In the genomic region with DNA sequence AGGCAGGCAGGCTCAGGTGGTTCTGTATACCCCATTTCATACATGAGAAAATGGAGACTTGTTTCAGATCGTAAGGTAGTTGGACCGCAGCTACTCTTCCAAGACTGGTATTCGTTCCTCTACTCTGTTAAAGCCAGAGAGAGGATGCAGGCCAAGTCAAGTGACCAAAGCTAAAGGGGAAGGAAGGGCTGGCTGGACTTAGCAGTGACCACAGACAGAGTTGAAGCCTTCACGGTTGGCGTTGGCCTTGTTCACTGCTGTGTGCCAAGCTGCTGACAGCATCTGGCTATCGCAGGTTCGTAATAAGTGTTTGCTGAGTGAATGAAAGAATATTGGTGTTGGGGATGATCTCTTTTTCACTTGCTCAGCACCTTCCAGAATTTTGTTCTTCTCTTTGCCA, we compare ENCODE assay signal across 13 cellular contexts.
DNase-seq lines count a peak whose midpoint lies in the region; ATAC-seq, FAIRE-seq and TF ChIP-seq lines count a peak whose summit lies in the region.
"Had no signal": no experiment of that assay in that cellular context is flagged by ENCODE, and none has a peak within 500 bp of the region (broad histone marks: within the 10 kb centered on the region; RNA-seq: fewer than 3 reads in every experiment).

No MANE protein-coding gene starts in this region.

- peak; percentile 56 to 68 for DNase-seq in AML-193 (lab: John Stamatoyannopoulos, UW)
- no peak for DNase-seq in GM12892 (ENCODE audit: insufficient read length)
- no peak for DNase-seq in effector memory CD8-positive, alpha-beta T cell
- DNase-seq in neural crest cell (ENCODE audit: low read depth, low spot score): no peak
- no peak for DNase-seq in HEK293T (ENCODE audit: extremely low spot score)
- no peak for DNase-seq in esophagus squamous epithelium (lab: John Stamatoyannopoulos, UW)
- DNase-seq in chondrocyte (ENCODE audit: low spot score): no peak
- DNase-seq: activated CD4-positive, alpha-beta T cell treated with anti-CD3 and anti-CD28 coated beads, Interleukin-2, amount 50 U/mL, for 1 hour; effector CD8-positive, alpha-beta T cell; glutamatergic neuron; NCI-H1694 treated with DMSO at 0.1 percent for 48 hours had no signal

- H3K4me3 Mint-ChIP-seq in effector memory CD8-positive, alpha-beta T cell: peak overlapping the region in 1 of 2 donors; percentile 12
- H3K4me3 Mint-ChIP-seq in neural crest cell (no peak overlapping the region), chondrocyte (ENCODE audit: unreplicated experiment) (no peak overlapping the region)

- peaks cover 60 to 77% of the 10 kb centered on the region in 2 donors for H3K4me1 Mint-ChIP-seq in effector memory CD8-positive, alpha-beta T cell (ENCODE audit: low read depth in 2 of 2)
- H3K4me1 Mint-ChIP-seq in neural crest cell: peaks cover 37% of the 10 kb centered on the region
- peaks cover 17% of the 10 kb centered on the region for H3K4me1 Mint-ChIP-seq in chondrocyte (ENCODE audit: low read depth)

- intact Hi-C loops in esophagus squamous epithelium (cut with DNase I): no loop called here

- WGBS in esophagus squamous epithelium, 2 donors: 82 to 88% methylated on average over 7 of the region's 7 CpGs

- H3K4me3 ChIP-seq in esophagus squamous epithelium: no peak overlapping the region

- H3K4me1 ChIP-seq in esophagus squamous epithelium: peaks cover 2 to 14% (median 3%) of the 10 kb centered on the region in 3 donors

- H3K27me3 Mint-ChIP-seq in effector memory CD8-positive, alpha-beta T cell: no peaks in the 10 kb centered on the region
- H3K27me3 Mint-ChIP-seq in neural crest cell (ENCODE audit: low read depth) (no peaks in the 10 kb centered on the region), chondrocyte (ENCODE audit: low read depth) (no peaks in the 10 kb centered on the region)

- TF ChIP-seq CTCF in neural crest cell (conservative IDR thresholded peaks at IDR 0.05) (no peak), esophagus squamous epithelium (IDR thresholded peaks at IDR 0.05) (no peak), chondrocyte (IDR thresholded peaks at IDR 0.05) (no peak)

- FAIRE-seq in GM12892 (lab: Jason Lieb, UNC): peak; percentile 36

- no peaks in the 10 kb centered on the region for H3K27me3 ChIP-seq in esophagus squamous epithelium

- peaks cover 3% of the 10 kb centered on the region for H3K36me3 Mint-ChIP-seq in effector memory CD8-positive, alpha-beta T cell (ENCODE audit: insufficient read depth)
- no peaks in the 10 kb centered on the region for H3K36me3 Mint-ChIP-seq in neural crest cell (ENCODE audit: low read depth)
- H3K36me3 Mint-ChIP-seq in chondrocyte (ENCODE audit: low read depth): no peaks in the 10 kb centered on the region

- CTCF ChIA-PET in HEK293T (lab: Yijun Ruan, JAX): no interaction called here

- H3K27ac Mint-ChIP-seq in effector memory CD8-positive, alpha-beta T cell: peak overlapping the region; percentile 30 to 77
- H3K27ac Mint-ChIP-seq in neural crest cell (ENCODE audit: unreplicated experiment) (peak overlapping the region; percentile 71), chondrocyte (ENCODE audit: unreplicated experiment) (no peak overlapping the region)

- no peaks in the 10 kb centered on the region for H3K9me3 Mint-ChIP-seq in effector memory CD8-positive, alpha-beta T cell
- H3K9me3 Mint-ChIP-seq in neural crest cell (no peaks in the 10 kb centered on the region), chondrocyte (ENCODE audit: low read depth) (no peaks in the 10 kb centered on the region)

- no peak for TF ChIP-seq POLR2A in GM12892 (IDR thresholded peaks at IDR 0.05; ENCODE audit: low read depth, low read length)
- TF ChIP-seq POLR2A in esophagus squamous epithelium (IDR thresholded peaks at IDR 0.05): no peak

- no peak for ATAC-seq in effector memory CD8-positive, alpha-beta T cell (replicated peaks)
- ATAC-seq in GM18873 (IDR thresholded peaks at IDR 0.05; ENCODE audit: low FRiP score, unreplicated experiment): no peak
- ATAC-seq: SK-N-SH treated with all-trans-retinoic acid at 6 μM for 48 hours had no signal

- H3K9me3 ChIP-seq in esophagus squamous epithelium: no peaks in the 10 kb centered on the region

- H3K36me3 ChIP-seq in esophagus squamous epithelium: no peaks in the 10 kb centered on the region

- POLR2A ChIA-PET in HEK293T (lab: Yijun Ruan, JAX): no interaction called here

- peak overlapping the region in 1 of 4 donors; percentile 21 for H3K27ac ChIP-seq in esophagus squamous epithelium

TF ChIP-seq in HEK293T, 16 proteins besides CTCF, POLR2A, EP300 and RAD21:
- no peak for TF ChIP-seq FOXA1 (IDR thresholded peaks at IDR 0.05)
- TF ChIP-seq LEF1 (IDR thresholded peaks at IDR 0.05; ENCODE audit: borderline replicate concordance): no peak
- TF ChIP-seq HDGF (IDR thresholded peaks at IDR 0.05; ENCODE audit: borderline replicate concordance): no peak
- TF ChIP-seq ZNF384 (IDR thresholded peaks at IDR 0.05): no peak
- no peak for TF ChIP-seq NFRKB (IDR thresholded peaks at IDR 0.05)
- no peak for TF ChIP-seq FOXK2 (IDR thresholded peaks at IDR 0.05)
- no peak for TF ChIP-seq ARNT (IDR thresholded peaks at IDR 0.05)
- no peak for TF ChIP-seq BHLHE40 (IDR thresholded peaks at IDR 0.05; ENCODE audit: borderline replicate concordance)
- no peak for TF ChIP-seq CTBP1 (IDR thresholded peaks at IDR 0.05; ENCODE audit: borderline replicate concordance)
- TF ChIP-seq ELF4 (IDR thresholded peaks at IDR 0.05): no peak
- no peak for TF ChIP-seq L3MBTL2 (conservative IDR thresholded peaks at IDR 0.05)
- TF ChIP-seq FOXM1 (IDR thresholded peaks at IDR 0.05; ENCODE audit: borderline replicate concordance): no peak
- no peak for TF ChIP-seq SUZ12 (IDR thresholded peaks at IDR 0.05)
- TF ChIP-seq, protein P1, sequence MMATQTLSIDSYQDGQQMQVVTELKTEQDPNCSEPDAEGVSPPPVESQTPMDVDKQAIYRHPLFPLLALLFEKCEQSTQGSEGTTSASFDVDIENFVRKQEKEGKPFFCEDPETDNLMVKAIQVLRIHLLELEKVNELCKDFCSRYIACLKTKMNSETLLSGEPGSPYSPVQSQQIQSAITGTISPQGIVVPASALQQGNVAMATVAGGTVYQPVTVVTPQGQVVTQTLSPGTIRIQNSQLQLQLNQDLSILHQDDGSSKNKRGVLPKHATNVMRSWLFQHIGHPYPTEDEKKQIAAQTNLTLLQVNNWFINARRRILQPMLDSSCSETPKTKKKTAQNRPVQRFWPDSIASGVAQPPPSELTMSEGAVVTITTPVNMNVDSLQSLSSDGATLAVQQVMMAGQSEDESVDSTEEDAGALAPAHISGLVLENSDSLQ (IDR thresholded peaks at IDR 0.05): no peak

Comparison
In these comparisons a context has a peak if more than half of its experiments do, and no peak if none do; other contexts are left out.
1. DNase-seq: peak in AML-193 (2 of 2); none in GM12892 (single experiment), effector memory CD8-positive, alpha-beta T cell (0 of 3), neural crest cell (single experiment), HEK293T (single experiment), esophagus squamous epithelium (single experiment) and chondrocyte (single experiment).